ENCODE assay signal across 17 cellular contexts in the genomic region with DNA sequence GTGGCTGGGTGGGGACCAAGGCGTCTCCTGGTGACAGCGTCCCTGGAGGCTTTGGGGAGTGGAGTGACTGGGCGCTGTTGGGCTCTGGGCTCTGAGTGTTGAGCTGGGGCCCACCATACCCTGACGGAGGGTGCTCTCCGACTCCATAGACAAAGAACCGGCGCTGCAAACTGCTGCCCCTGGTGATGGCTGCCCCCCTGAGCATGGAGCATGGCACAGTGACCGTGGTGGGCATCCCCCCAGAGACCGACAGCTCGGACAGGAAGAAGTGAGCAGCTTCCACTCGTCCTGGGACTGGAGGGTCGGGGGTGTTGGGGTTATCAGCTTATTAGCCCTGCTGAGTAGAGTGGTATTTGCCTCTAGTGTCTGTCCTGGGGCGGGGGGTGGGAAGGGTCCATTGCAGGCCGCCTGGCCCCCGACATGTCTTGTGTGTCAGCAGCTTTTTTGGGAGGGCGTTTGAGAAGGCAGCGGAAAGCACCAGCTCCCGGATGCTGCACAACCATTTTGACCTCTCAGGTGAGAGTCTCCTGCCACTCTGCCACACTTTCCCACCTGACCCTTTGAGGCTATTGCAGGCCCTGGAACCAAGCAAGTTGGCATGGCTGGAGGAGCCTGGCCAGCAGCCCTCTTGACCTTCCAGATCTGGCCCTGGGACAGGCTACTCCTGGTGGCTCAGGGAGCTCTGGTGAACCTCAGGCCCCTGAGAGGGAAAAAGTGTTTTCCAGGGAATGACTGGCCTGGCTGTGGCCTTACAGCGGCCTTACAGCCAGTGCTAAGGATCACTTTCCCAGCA. TPM values are rescaled to one million over a fixed set of nuclear protein-coding genes. Genes with fewer than 3 reads are reported as not detected.
DNase-seq lines count a peak whose midpoint lies in the region; ATAC-seq and TF ChIP-seq lines count a peak whose summit lies in the region.
"Had no signal": no experiment of that assay in that cellular context is flagged by ENCODE, and none has a peak within 500 bp of the region (broad histone marks: within the 10 kb centered on the region; RNA-seq: fewer than 3 reads in every experiment).

No MANE protein-coding gene starts in this region.

- ATAC-seq in Right ventricle myocardium superior (ENCODE audit: poor library complexity) (no peak), left ventricle myocardium superior (no peak), left lung (no peak)
- ATAC-seq: HCT116, HepG2 had no signal

- intact Hi-C loops in Right ventricle myocardium superior (cut with DNase I), result no loop called here
- intact Hi-C loops in left ventricle myocardium superior (cut with micrococcal nuclease), result no loop called here
- intact Hi-C loops in left lung (cut with DNase I), result no loop called here

- no peaks in the 10 kb centered on the region for H3K27me3 ChIP-seq in left lung
- H3K27me3 ChIP-seq in SK-N-SH (ENCODE audit: insufficient read depth), result no peaks in the 10 kb centered on the region

- H3K4me3 ChIP-seq in left lung, result no peak overlapping the region
- H3K4me3 ChIP-seq in SK-N-SH (ENCODE audit: low read depth in 2 of 2, low read length in 1 of 2), result no peak overlapping the region
- H3K4me3 ChIP-seq: BLaER1 treated with 17β-estradiol and CSF1 and Interleukin-3, amounts not matched to agents 10 nM and 100 nM had no signal

- H3K4me3 Mint-ChIP-seq in chondrocyte (ENCODE audit: unreplicated experiment), result no peak overlapping the region

- no peak overlapping the region for H3K27ac Mint-ChIP-seq in chondrocyte (ENCODE audit: unreplicated experiment)

- peak; percentile 30 for DNase-seq in Right ventricle myocardium superior
- DNase-seq in left ventricle myocardium superior, result no peak
- peak; percentile 87 for DNase-seq in chondrocyte (ENCODE audit: low spot score)
- DNase-seq in mesenteric fat pad (ENCODE audit: low spot score), result peak; percentile 82
- DNase-seq in left lung, result no peak
- no peak for DNase-seq in NCI-H774 (lab: John Stamatoyannopoulos, UW)
- no peak for DNase-seq in SK-N-SH
- DNase-seq: 8988T; Calu3; CD4-positive, CD25-positive, alpha-beta regulatory T cell; DMS153; DMS79 treated with DMSO at 0.1 percent for 48 hours; EL; GDM1 had no signal

- peaks cover 8% of the 10 kb centered on the region for H3K9me3 Mint-ChIP-seq in chondrocyte (ENCODE audit: low read depth)

- TF ChIP-seq EP300 in SK-N-SH (IDR thresholded peaks at IDR 0.05; ENCODE audit: borderline replicate concordance in 1 of 2, low read depth in 1 of 2, low read length in 1 of 2), result no peak

- 83% methylated on average over 6 of the region's 19 CpGs for WGBS in SK-N-SH (ENCODE audit: low lambda C conversion rate)

- no peaks in the 10 kb centered on the region for H3K79me2 ChIP-seq in SK-N-SH (ENCODE audit: insufficient read depth)

- H4K20me1 ChIP-seq in SK-N-SH (ENCODE audit: insufficient read depth), result no peaks in the 10 kb centered on the region

- H2AFZ ChIP-seq in SK-N-SH (ENCODE audit: low read depth), result no peak overlapping the region

- CTCF ChIA-PET in SK-N-SH (lab: Yijun Ruan, JAX), result interaction anchor here (0.6 to 5.0 kb wide), 2 partner anchors 113 to 284 kb away, joined by 3 to 16 read pairs; no protein-coding TSS in a partner anchor

- H3K27ac ChIP-seq in left lung, result no peak overlapping the region
- no peak overlapping the region for H3K27ac ChIP-seq in SK-N-SH (ENCODE audit: low read depth in 2 of 2, low read length in 1 of 2)
- H3K27ac ChIP-seq: BLaER1 treated with 17β-estradiol and CSF1 and Interleukin-3, amounts not matched to agents 10 nM and 100 nM had no signal

- no peak overlapping the region for H3K9ac ChIP-seq in SK-N-SH
- H3K9ac ChIP-seq: BLaER1 treated with 17β-estradiol and CSF1 and Interleukin-3, amounts not matched to agents 10 nM and 100 nM had no signal

- H3K36me3 ChIP-seq in left lung, result peaks cover 0 to 23% of the 10 kb centered on the region in 2 donors
- peaks cover 7 to 10% of the 10 kb centered on the region in 2 experiments for H3K36me3 ChIP-seq in SK-N-SH (replicated peaks in 1 of 2; ENCODE audit: control insufficient read depth in 1 of 2, insufficient read depth in 2 of 2, low read length in 1 of 2)

- H3K9me3 ChIP-seq in left lung (peaks cover 0 to 11% of the 10 kb centered on the region in 2 donors), SK-N-SH (peaks cover 5% of the 10 kb centered on the region; the same call in 1 of the 2 replicates)

- H3K4me2 ChIP-seq in SK-N-SH, result no peak overlapping the region
- H3K4me2 ChIP-seq: BLaER1 treated with 17β-estradiol and CSF1 and Interleukin-3, amounts not matched to agents 10 nM and 100 nM had no signal

- H3K4me1 ChIP-seq in left lung, result no peaks in the 10 kb centered on the region
- H3K4me1 ChIP-seq in SK-N-SH (ENCODE audit: control insufficient read depth in 1 of 2, insufficient read depth in 2 of 2, low read depth in 1 of 2, low read length in 1 of 2), result no peaks in the 10 kb centered on the region
- H3K4me1 ChIP-seq: BLaER1 treated with 17β-estradiol and CSF1 and Interleukin-3, amounts not matched to agents 10 nM and 100 nM had no signal

- no peaks in the 10 kb centered on the region for H3K4me1 Mint-ChIP-seq in chondrocyte (ENCODE audit: low read depth)
- H3K4me1 Mint-ChIP-seq: CD4-positive, CD25-positive, alpha-beta regulatory T cell had no signal

- no peaks in the 10 kb centered on the region for H3K27me3 Mint-ChIP-seq in chondrocyte (ENCODE audit: low read depth)
- H3K27me3 Mint-ChIP-seq: CD4-positive, CD25-positive, alpha-beta regulatory T cell had no signal

- POLR2A ChIA-PET in SK-N-SH (lab: Yijun Ruan, JAX), result no interaction called here

- no peaks in the 10 kb centered on the region for H3K9me2 ChIP-seq in SK-N-SH

- no peaks in the 10 kb centered on the region for H3F3A ChIP-seq in SK-N-SH (replicated peaks; ENCODE audit: insufficient read depth)

- TF ChIP-seq RAD21 in SK-N-SH (IDR thresholded peaks at IDR 0.05; ENCODE audit: low read length), result no peak

- H3K36me3 Mint-ChIP-seq in chondrocyte (ENCODE audit: low read depth), result peaks cover 7% of the 10 kb centered on the region

- TF ChIP-seq CTCF in chondrocyte (IDR thresholded peaks at IDR 0.05) (no peak), left lung (IDR thresholded peaks at IDR 0.05) (no peak), SK-N-SH (IDR thresholded peaks at IDR 0.05) (no peak)

TF ChIP-seq in SK-N-SH, 30 proteins besides CTCF, POLR2A, EP300 and RAD21 (continues in another document):
- TF ChIP-seq MEF2A (IDR thresholded peaks at IDR 0.05; ENCODE audit: borderline replicate concordance, low read depth) (no peak), TCF12 (IDR thresholded peaks at IDR 0.05) (no peak), MXI1 (IDR thresholded peaks at IDR 0.05; ENCODE audit: low read depth, low read length) (no peak), TAF1 (IDR thresholded peaks at IDR 0.05; ENCODE audit: borderline replicate concordance, low read depth, low read length) (no peak)
- TF ChIP-seq, protein P1, sequence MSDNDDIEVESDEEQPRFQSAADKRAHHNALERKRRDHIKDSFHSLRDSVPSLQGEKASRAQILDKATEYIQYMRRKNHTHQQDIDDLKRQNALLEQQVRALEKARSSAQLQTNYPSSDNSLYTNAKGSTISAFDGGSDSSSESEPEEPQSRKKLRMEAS (IDR thresholded peaks at IDR 0.05; ENCODE audit: low read depth), result no peak
- TF ChIP-seq, protein P2, sequence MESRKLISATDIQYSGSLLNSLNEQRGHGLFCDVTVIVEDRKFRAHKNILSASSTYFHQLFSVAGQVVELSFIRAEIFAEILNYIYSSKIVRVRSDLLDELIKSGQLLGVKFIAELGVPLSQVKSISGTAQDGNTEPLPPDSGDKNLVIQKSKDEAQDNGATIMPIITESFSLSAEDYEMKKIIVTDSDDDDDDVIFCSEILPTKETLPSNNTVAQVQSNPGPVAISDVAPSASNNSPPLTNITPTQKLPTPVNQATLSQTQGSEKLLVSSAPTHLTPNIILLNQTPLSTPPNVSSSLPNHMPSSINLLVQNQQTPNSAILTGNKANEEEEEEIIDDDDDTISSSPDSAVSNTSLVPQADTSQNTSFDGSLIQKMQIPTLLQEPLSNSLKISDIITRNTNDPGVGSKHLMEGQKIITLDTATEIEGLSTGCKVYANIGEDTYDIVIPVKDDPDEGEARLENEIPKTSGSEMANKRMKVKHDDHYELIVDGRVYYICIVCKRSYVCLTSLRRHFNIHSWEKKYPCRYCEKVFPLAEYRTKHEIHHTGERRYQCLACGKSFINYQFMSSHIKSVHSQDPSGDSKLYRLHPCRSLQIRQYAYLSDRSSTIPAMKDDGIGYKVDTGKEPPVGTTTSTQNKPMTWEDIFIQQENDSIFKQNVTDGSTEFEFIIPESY (IDR thresholded peaks at IDR 0.05; ENCODE audit: borderline replicate concordance, low read depth), result no peak

RNA-seq across cellular contexts. Expression of a gene that starts 7.6 kb away (rescaled TPM):
- total RNA-seq in Right ventricle myocardium superior (23.9 TPM), left ventricle myocardium superior (25.5 TPM), chondrocyte (not detected in 3 replicates), mesenteric fat pad (151 TPM), left lung (10 to 100 TPM; 86.9 to 89.7 TPM)
- polyA plus RNA-seq in SK-N-SH (2012; rRNA removed), result not detected in 2 replicates
- not detected in 2 replicates for polyA plus RNA-seq in SK-N-SH (2012; cell fraction: cytosol; rRNA removed)
- polyA plus RNA-seq in SK-N-SH (2012; cell fraction: nucleus; rRNA removed), result not detected in 2 replicates
- total RNA-seq: Calu3, HepG2 had no signal
- polyA plus RNA-seq: HepG2 had no signal

RNA-seq across cellular contexts. Expression of a gene that starts 36.9 kb away (rescaled TPM):
- total RNA-seq in Right ventricle myocardium superior (0.62 TPM), left ventricle myocardium superior (0.67 TPM), chondrocyte (2.2 to 13.3 TPM (median 2.9 TPM) in 3 replicates), mesenteric fat pad (not detected), left lung (10 to 100 TPM in 1 of 2 donors, 1 to 10 TPM in 1; 6.5 to 11.8 TPM)
- 23.6 and 26.4 TPM in 2 replicates for polyA plus RNA-seq in SK-N-SH (2012; rRNA removed)
- polyA plus RNA-seq in SK-N-SH (2012; cell fraction: cytosol; rRNA removed), result 21.2 and 22.9 TPM in 2 replicates
- polyA plus RNA-seq in SK-N-SH (2012; cell fraction: nucleus; rRNA removed), result 37.9 and 38.2 TPM in 2 replicates

RNA-seq across cellular contexts. Expression of a gene that starts 37.6 kb away (rescaled TPM):
- total RNA-seq in Right ventricle myocardium superior, result 43.5 TPM
- total RNA-seq in left ventricle myocardium superior, result 44.5 TPM
- total RNA-seq in chondrocyte, result 75.8 to 81.2 TPM (median 76.2 TPM) in 3 replicates
- 55.4 TPM for total RNA-seq in mesenteric fat pad
- total RNA-seq in left lung, result 10 to 100 TPM; 41.7 to 72.9 TPM
- 111 and 122 TPM in 2 replicates for polyA plus RNA-seq in SK-N-SH (2012; rRNA removed)
- polyA plus RNA-seq in SK-N-SH (2012; cell fraction: cytosol; rRNA removed), result 91.4 and 107 TPM in 2 replicates
- polyA plus RNA-seq in SK-N-SH (2012; cell fraction: nucleus; rRNA removed), result 84.4 and 109 TPM in 2 replicates

Comparison
In these comparisons a context has a peak if more than half of its experiments do, and no peak if none do; other contexts are left out.
1. DNase-seq: peak in Right ventricle myocardium superior (single experiment), chondrocyte (single experiment) and mesenteric fat pad (single experiment); none in left ventricle myocardium superior (single experiment), left lung (0 of 2), NCI-H774 (single experiment) and SK-N-SH (single experiment).
2. RNA of a gene that starts 7.6 kb away (total RNA-seq): 151 TPM in mesenteric fat pad (single experiment), 86.9 to 89.7 TPM in left lung, 25.5 TPM in left ventricle myocardium superior (single experiment) and 23.9 TPM in Right ventricle myocardium superior (single experiment); not detected in chondrocyte; every median in the first group is over 10 times any median in the second.